2 cellular contexts compared by ENCODE assay signal in the genomic region with DNA sequence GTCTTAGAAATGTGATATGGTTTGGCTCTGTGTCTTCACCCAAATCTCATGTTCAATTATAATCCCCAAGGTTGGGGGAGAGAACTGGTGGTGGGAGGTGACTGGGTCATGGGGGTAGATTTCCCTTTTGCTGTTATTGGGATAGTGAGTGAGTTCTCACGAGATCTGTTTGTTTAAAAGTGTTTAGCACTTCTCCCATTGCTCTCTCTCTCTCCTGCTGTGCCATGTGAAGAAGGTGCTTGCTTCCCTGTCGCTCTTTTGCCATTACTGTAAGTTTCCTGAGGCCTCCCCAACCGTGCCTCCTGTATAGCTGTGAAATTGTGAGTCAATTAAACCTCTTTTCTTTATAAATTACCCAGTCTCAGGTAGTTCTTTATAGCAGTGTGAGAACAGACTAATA.
TF ChIP-seq lines count a peak whose summit lies in the region.

No MANE protein-coding gene starts in this region.

TF ChIP-seq in GM23338, 12 proteins besides CTCF, POLR2A, EP300 and RAD21:
- TF ChIP-seq ETS1 (IDR thresholded peaks at IDR 0.05) (no peak), POLR2AphosphoS5 (IDR thresholded peaks at IDR 0.05; ENCODE audit: low read depth) (no peak), NANOG (IDR thresholded peaks at IDR 0.05; ENCODE audit: borderline replicate concordance) (no peak), ZNF331 (CRISPR knock-in tag; IDR thresholded peaks at IDR 0.05; ENCODE audit: low read depth) (no peak), EZH2 (IDR thresholded peaks at IDR 0.05; ENCODE audit: low read depth, unreplicated experiment) (no peak), STAT1 (IDR thresholded peaks at IDR 0.05; ENCODE audit: unreplicated experiment) (no peak)
- TF ChIP-seq, protein P1, sequence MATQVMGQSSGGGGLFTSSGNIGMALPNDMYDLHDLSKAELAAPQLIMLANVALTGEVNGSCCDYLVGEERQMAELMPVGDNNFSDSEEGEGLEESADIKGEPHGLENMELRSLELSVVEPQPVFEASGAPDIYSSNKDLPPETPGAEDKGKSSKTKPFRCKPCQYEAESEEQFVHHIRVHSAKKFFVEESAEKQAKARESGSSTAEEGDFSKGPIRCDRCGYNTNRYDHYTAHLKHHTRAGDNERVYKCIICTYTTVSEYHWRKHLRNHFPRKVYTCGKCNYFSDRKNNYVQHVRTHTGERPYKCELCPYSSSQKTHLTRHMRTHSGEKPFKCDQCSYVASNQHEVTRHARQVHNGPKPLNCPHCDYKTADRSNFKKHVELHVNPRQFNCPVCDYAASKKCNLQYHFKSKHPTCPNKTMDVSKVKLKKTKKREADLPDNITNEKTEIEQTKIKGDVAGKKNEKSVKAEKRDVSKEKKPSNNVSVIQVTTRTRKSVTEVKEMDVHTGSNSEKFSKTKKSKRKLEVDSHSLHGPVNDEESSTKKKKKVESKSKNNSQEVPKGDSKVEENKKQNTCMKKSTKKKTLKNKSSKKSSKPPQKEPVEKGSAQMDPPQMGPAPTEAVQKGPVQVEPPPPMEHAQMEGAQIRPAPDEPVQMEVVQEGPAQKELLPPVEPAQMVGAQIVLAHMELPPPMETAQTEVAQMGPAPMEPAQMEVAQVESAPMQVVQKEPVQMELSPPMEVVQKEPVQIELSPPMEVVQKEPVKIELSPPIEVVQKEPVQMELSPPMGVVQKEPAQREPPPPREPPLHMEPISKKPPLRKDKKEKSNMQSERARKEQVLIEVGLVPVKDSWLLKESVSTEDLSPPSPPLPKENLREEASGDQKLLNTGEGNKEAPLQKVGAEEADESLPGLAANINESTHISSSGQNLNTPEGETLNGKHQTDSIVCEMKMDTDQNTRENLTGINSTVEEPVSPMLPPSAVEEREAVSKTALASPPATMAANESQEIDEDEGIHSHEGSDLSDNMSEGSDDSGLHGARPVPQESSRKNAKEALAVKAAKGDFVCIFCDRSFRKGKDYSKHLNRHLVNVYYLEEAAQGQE (IDR thresholded peaks at IDR 0.05; ENCODE audit: unreplicated experiment) = no peak

TF ChIP-seq in H1, 55 proteins besides CTCF, POLR2A, EP300 and RAD21:
- TF ChIP-seq KDM1A (IDR thresholded peaks at IDR 0.05; ENCODE audit: borderline replicate concordance, low read length) (no peak), CHD2 (IDR thresholded peaks at IDR 0.05; ENCODE audit: low read length) (peak; percentile 51; the same call in 1 of the 2 replicates)
